In genomic region chr2:172674034-172674967, GRCh38 we compare ENCODE assay signal across 8 cellular contexts.
DNase-seq lines count a peak whose midpoint lies in the region; TF ChIP-seq lines count a peak whose summit lies in the region.

No MANE protein-coding gene starts in this region.

- no peak overlapping the region for H3K4me3 ChIP-seq in right atrium auricular region

- no peaks in the 10 kb centered on the region for H3K27me3 ChIP-seq in right atrium auricular region

- H3K27me3 Mint-ChIP-seq in HFFc6 (ENCODE audit: insufficient read depth), result no peaks in the 10 kb centered on the region

- peaks cover 0 to 11% of the 10 kb centered on the region in 2 donors for H3K9me3 ChIP-seq in right atrium auricular region

- no peaks in the 10 kb centered on the region for H3K36me3 ChIP-seq in right atrium auricular region

- no peak overlapping the region for H3K27ac Mint-ChIP-seq in HFFc6

- peaks cover 47% of the 10 kb centered on the region for H3K4me1 Mint-ChIP-seq in HFFc6 (ENCODE audit: low read depth)

- TF ChIP-seq CTCF in HFFc6 (IDR thresholded peaks at IDR 0.05), result peak; percentile 78
- peak; percentile 35 to 65 for TF ChIP-seq CTCF in right atrium auricular region (IDR thresholded peaks at IDR 0.05)

- DNase-seq in HFFc6 (no peak), right atrium auricular region (ENCODE audit: low spot score) (no peak), NCI-H510A treated with DMSO at 0.1 percent for 48 hours (lab: John Stamatoyannopoulos, UW) (no peak), SKM-1 (lab: John Stamatoyannopoulos, UW; ENCODE audit: unreplicated experiment) (no peak), C1 segment of cervical spinal cord (lab: John Stamatoyannopoulos, UW) (no peak), H4 (ENCODE audit: low spot score) (no peak)
- DNase-seq in activated T-cell treated with anti-CD3 and anti-CD28 coated beads, Interleukin-2, amount 50 U/mL, for 48 hours, result peak; percentile 66 to 72
- DNase-seq in stimulated activated CD4-positive, alpha-beta T cell treated with anti-CD3 and anti-CD28 coated beads, Interleukin-4, amount 100 ng/mL, for 1 hour, result peak; percentile 49

- no peak overlapping the region for H3K4me3 Mint-ChIP-seq in HFFc6

- H3K27ac ChIP-seq in right atrium auricular region, result no peak overlapping the region

- H3K9me3 Mint-ChIP-seq in HFFc6, result no peaks in the 10 kb centered on the region

- H3K36me3 Mint-ChIP-seq in HFFc6 (ENCODE audit: low read depth), result peaks cover 14% of the 10 kb centered on the region

- H3K4me1 ChIP-seq in right atrium auricular region, result no peaks in the 10 kb centered on the region

Comparison
In these comparisons a context has a peak if more than half of its experiments do, and no peak if none do; other contexts are left out.
1. DNase-seq: peak in activated T-cell treated with anti-CD3 and anti-CD28 coated beads, Interleukin-2, amount 50 U/mL, for 48 hours (2 of 2) and stimulated activated CD4-positive, alpha-beta T cell treated with anti-CD3 and anti-CD28 coated beads, Interleukin-4, amount 100 ng/mL, for 1 hour (single experiment); none in HFFc6 (single experiment), right atrium auricular region (single experiment), NCI-H510A treated with DMSO at 0.1 percent for 48 hours (single experiment), SKM-1 (single experiment), C1 segment of cervical spinal cord (0 of 14) and H4 (single experiment).